Comparison of ENCODE assay signal across 12 cellular contexts in genomic region chr17:2250140-2251095, GRCh38. TPM values are rescaled to one million over a fixed set of nuclear protein-coding genes. Genes with fewer than 3 reads are reported as not detected.
DNase-seq lines count a peak whose midpoint lies in the region; ATAC-seq lines count a peak whose summit lies in the region.
"Had no signal": no experiment of that assay in that cellular context is flagged by ENCODE, and none has a peak within 500 bp of the region (broad histone marks: within the 10 kb centered on the region; RNA-seq: fewer than 3 reads in every experiment).

No MANE protein-coding gene starts in this region.

- peaks cover 6% of the 10 kb centered on the region for H3K36me3 ChIP-seq in skeletal muscle satellite cell (ENCODE audit: insufficient read depth, low read length)

- peaks cover 6% of the 10 kb centered on the region for H3K9me3 Mint-ChIP-seq in activated naive CD8-positive, alpha-beta T cell treated with anti-CD3 and anti-CD28 coated beads for 36 hours

- H3K4me2 ChIP-seq in skeletal muscle satellite cell (ENCODE audit: low read length) = peak overlapping the region; percentile 24

- peak overlapping the region; percentile 73 for H3K9ac ChIP-seq in skeletal muscle satellite cell (ENCODE audit: low read depth, low read length)

- peak overlapping the region; percentile 19 for H3K4me3 Mint-ChIP-seq in activated naive CD8-positive, alpha-beta T cell treated with anti-CD3 and anti-CD28 coated beads for 36 hours

- no peaks in the 10 kb centered on the region for H3K27me3 ChIP-seq in skeletal muscle satellite cell (ENCODE audit: control insufficient read depth, insufficient read depth, low read length)

- H3K4me3 ChIP-seq in skeletal muscle satellite cell (ENCODE audit: low read length) = no peak overlapping the region

- H3K27ac Mint-ChIP-seq in activated naive CD8-positive, alpha-beta T cell treated with anti-CD3 and anti-CD28 coated beads for 36 hours = peak overlapping the region; percentile 84

- peak; percentile 85 for DNase-seq in ELR (ENCODE audit: low read depth)
- DNase-seq in activated CD4-positive, alpha-beta T cell treated with anti-CD3 and anti-CD28 coated beads for 4 hours = peak; percentile 37 to 39
- peak; percentile 49 for DNase-seq in activated naive CD8-positive, alpha-beta T cell treated with anti-CD3 and anti-CD28 coated beads for 36 hours
- DNase-seq in DMS53 treated with DMSO at 0.1 percent for 48 hours (lab: John Stamatoyannopoulos, UW; ENCODE audit: unreplicated experiment) = no peak
- no peak for DNase-seq in NAMALWA (ENCODE audit: low spot score)
- DNase-seq: GOT3, NCI-H2107, T1000 had no signal

- H3K36me3 Mint-ChIP-seq in activated naive CD8-positive, alpha-beta T cell treated with anti-CD3 and anti-CD28 coated beads for 36 hours = peaks cover 71% of the 10 kb centered on the region

- H3K9me3 ChIP-seq in skeletal muscle satellite cell (replicated peaks; ENCODE audit: low read length) = no peaks in the 10 kb centered on the region

- H3K4me1 ChIP-seq in skeletal muscle satellite cell (ENCODE audit: control insufficient read depth, insufficient read depth, low read length) = peaks cover 27% of the 10 kb centered on the region

- H3K27me3 Mint-ChIP-seq in activated naive CD8-positive, alpha-beta T cell treated with anti-CD3 and anti-CD28 coated beads for 36 hours = no peaks in the 10 kb centered on the region

- no peak for ATAC-seq in GM21515 (IDR thresholded peaks at IDR 0.05; ENCODE audit: unreplicated experiment)
- ATAC-seq in HG02973 (IDR thresholded peaks at IDR 0.05; ENCODE audit: unreplicated experiment) = no peak
- ATAC-seq: HepG2 had no signal

- H3K4me1 Mint-ChIP-seq in activated naive CD8-positive, alpha-beta T cell treated with anti-CD3 and anti-CD28 coated beads for 36 hours = peaks cover 80% of the 10 kb centered on the region

RNA-seq across cellular contexts. Expression of gene SMG6, which starts 53.2 kb away (rescaled TPM):
- 10 to 100 TPM; 48.7 to 51.8 TPM for total RNA-seq in activated naive CD8-positive, alpha-beta T cell treated with anti-CD3 and anti-CD28 coated beads for 36 hours
- total RNA-seq in skeletal muscle satellite cell (2012; rRNA removed) = 20.0 and 30.1 TPM in 2 replicates

RNA-seq across cellular contexts. Expression of gene SRR, which starts 53.3 kb away (rescaled TPM):
- 10 to 100 TPM; 10.9 to 13.1 TPM for total RNA-seq in activated naive CD8-positive, alpha-beta T cell treated with anti-CD3 and anti-CD28 coated beads for 36 hours
- total RNA-seq in skeletal muscle satellite cell (2012; rRNA removed) = 12.9 and 14.4 TPM in 2 replicates

Comparison
In these comparisons a context has a peak if more than half of its experiments do, and no peak if none do; other contexts are left out.
1. DNase-seq: peak in ELR (single experiment), activated CD4-positive, alpha-beta T cell treated with anti-CD3 and anti-CD28 coated beads for 4 hours (2 of 2) and activated naive CD8-positive, alpha-beta T cell treated with anti-CD3 and anti-CD28 coated beads for 36 hours (single experiment); none in DMS53 treated with DMSO at 0.1 percent for 48 hours (single experiment) and NAMALWA (single experiment).